8 cellular contexts compared by ENCODE assay signal in genomic region chr9:108933641-108934322, GRCh38. TPM values are rescaled to one million over a fixed set of nuclear protein-coding genes. Genes with fewer than 3 reads are reported as not detected.
DNase-seq lines count a peak whose midpoint lies in the region; ATAC-seq and TF ChIP-seq lines count a peak whose summit lies in the region.

Gene ELP1, minus strand, starts transcription at chr9:108934124. Its CDS starts 2,978 bp downstream, at chr9:108931146.

- H3K27me3 ChIP-seq in testis = no peaks in the 10 kb centered on the region

- H3K36me3 ChIP-seq in testis (ENCODE audit: low read depth, missing control alignments) = no peaks in the 10 kb centered on the region

- peak within 1 kb of the TSS; percentile 95 for H3K27ac ChIP-seq in testis

- TF ChIP-seq POLR2A in testis (IDR thresholded peaks at IDR 0.05) = no peak

- H3K4me1 Mint-ChIP-seq in HFFc6 (ENCODE audit: low read depth) = peaks cover 39% of the 10 kb centered on the region
- H3K4me1 Mint-ChIP-seq in activated naive CD4-positive, alpha-beta T cell treated with anti-CD3 and anti-CD28 coated beads, Interleukin-2, amount 10 ng/mL, durations not matched to agents 7 days and 5 days = peaks cover 31% of the 10 kb centered on the region

- peak; percentile 92 for ATAC-seq in omental fat pad (ENCODE audit: low FRiP score)

- intact Hi-C loops in testis (cut with DNase I; ENCODE audit: low total_unique reads) = no loop called here

- H3K9me3 ChIP-seq in testis = no peaks in the 10 kb centered on the region

- H3K27me3 Mint-ChIP-seq in HFFc6 (ENCODE audit: insufficient read depth) = peaks cover 2% of the 10 kb centered on the region; the same call in 1 of the 2 replicates
- no peaks in the 10 kb centered on the region for H3K27me3 Mint-ChIP-seq in activated naive CD4-positive, alpha-beta T cell treated with anti-CD3 and anti-CD28 coated beads, Interleukin-2, amount 10 ng/mL, durations not matched to agents 7 days and 5 days

- H3K4me1 ChIP-seq in testis = peaks cover 20% of the 10 kb centered on the region

- peak within 1 kb of the TSS; percentile 95 for H3K27ac Mint-ChIP-seq in HFFc6
- peak within 1 kb of the TSS; percentile 98 for H3K27ac Mint-ChIP-seq in activated naive CD4-positive, alpha-beta T cell treated with anti-CD3 and anti-CD28 coated beads, Interleukin-2, amount 10 ng/mL, durations not matched to agents 7 days and 5 days

- DNase-seq in HFFc6 (peak; percentile 94), NAMALWA (ENCODE audit: low spot score) (peak; percentile 97), SK-N-DZ (ENCODE audit: low spot score) (peak; percentile 94), glomerular endothelial cell (ENCODE audit: extremely low read depth, low read depth, low spot score) (peak; percentile 51), omental fat pad (ENCODE audit: low spot score) (peak; percentile 77), testis (peak; percentile 95)
- peak; percentile 96 for DNase-seq in activated naive CD4-positive, alpha-beta T cell treated with anti-CD3 and anti-CD28 coated beads, Interleukin-2, amount 10 ng/mL, durations not matched to agents 7 days and 5 days

- no peaks in the 10 kb centered on the region for H3K9me3 Mint-ChIP-seq in HFFc6
- H3K9me3 Mint-ChIP-seq in activated naive CD4-positive, alpha-beta T cell treated with anti-CD3 and anti-CD28 coated beads, Interleukin-2, amount 10 ng/mL, durations not matched to agents 7 days and 5 days = no peaks in the 10 kb centered on the region

- CTCF ChIA-PET in activated naive CD4-positive, alpha-beta T cell treated with anti-CD3 and anti-CD28 coated beads, Interleukin-2, amount 10 ng/mL, durations not matched to agents 7 days and 5 days (lab: Charles Lee) = interaction anchor here (0.6 kb wide), 2 partner anchors 591 to 925 kb away, joined by 3 read pairs; no protein-coding TSS in a partner anchor

- WGBS in testis, 2 donors = 0 to 2% methylated on average over 9 to 30 of the region's 52 CpGs

- peak within 1 kb of the TSS; percentile 100 for H3K4me3 Mint-ChIP-seq in HFFc6
- peak within 1 kb of the TSS; percentile 99 for H3K4me3 Mint-ChIP-seq in activated naive CD4-positive, alpha-beta T cell treated with anti-CD3 and anti-CD28 coated beads, Interleukin-2, amount 10 ng/mL, durations not matched to agents 7 days and 5 days

- H3K4me3 ChIP-seq in GM08714 (ENCODE audit: low read length) = peak within 1 kb of the TSS; percentile 81
- H3K4me3 ChIP-seq in testis = peak within 1 kb of the TSS; percentile 79 to 95

- no peaks in the 10 kb centered on the region for H3K36me3 Mint-ChIP-seq in HFFc6 (ENCODE audit: low read depth)
- H3K36me3 Mint-ChIP-seq in activated naive CD4-positive, alpha-beta T cell treated with anti-CD3 and anti-CD28 coated beads, Interleukin-2, amount 10 ng/mL, durations not matched to agents 7 days and 5 days = peaks cover 12% of the 10 kb centered on the region

- peak; percentile 36; the same call in 1 of the 2 replicates for TF ChIP-seq CTCF in HFFc6 (IDR thresholded peaks at IDR 0.05)
- TF ChIP-seq CTCF in omental fat pad (IDR thresholded peaks at IDR 0.05) = no peak
- TF ChIP-seq CTCF in testis (IDR thresholded peaks at IDR 0.05) = peak in 1 of 3 experiments; percentile 20

RNA-seq across cellular contexts. Expression of gene ELP1, which starts in this region (rescaled TPM):
- 10 to 100 TPM; 24.8 to 37.2 (median 35.2) TPM for total RNA-seq in HFFc6 (2021; fragmentation: NEBNext Ultra II Directional; extraction: Animal tissue kit (Norgen Biotek cat#: 25700))
- polyA plus RNA-seq in SK-N-DZ (2014; cell fraction: cytosol; rRNA removed) = 43.3 and 48.9 TPM in 2 replicates
- 113 and 220 TPM in 2 replicates for polyA plus RNA-seq in SK-N-DZ (2014; cell fraction: nucleus; rRNA removed)
- total RNA-seq in glomerular endothelial cell (18.2 and 21.1 TPM in 2 replicates), omental fat pad (10 to 100 TPM; 16.0 to 24.9 (median 18.7) TPM), testis (10 to 100 TPM; 32.7 to 36.6 TPM)
- 20.8 TPM for polyA plus RNA-seq in testis (ENCODE audit: insufficient read depth, low read depth, low replicate concordance)

Comparison
In these comparisons a context has a peak if more than half of its experiments do, and no peak if none do; other contexts are left out.
1. Peak in every context shown above with its lines: DNase-seq, ATAC-seq, H3K4me3 ChIP-seq and H3K27ac ChIP-seq.